In the genomic region with DNA sequence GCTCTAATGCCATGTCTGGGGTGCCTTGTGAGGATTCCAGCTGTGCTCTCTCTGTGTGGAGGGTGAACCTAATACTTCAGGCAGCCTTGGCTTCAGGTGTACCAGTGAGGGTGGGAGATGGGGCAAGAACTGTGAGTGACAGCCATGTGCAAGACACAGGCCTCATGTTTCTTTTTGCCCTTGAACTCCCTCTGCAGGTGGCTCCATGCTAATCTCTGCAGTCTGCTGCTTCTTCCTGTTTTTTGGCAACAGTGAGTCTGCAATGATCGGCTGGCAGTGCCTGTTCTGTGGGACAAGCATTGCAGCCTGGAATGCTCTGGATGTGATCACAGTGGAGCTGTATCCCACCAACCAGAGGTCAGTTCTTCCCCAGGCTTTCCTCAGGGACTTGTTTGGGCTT, we compare ENCODE assay signal across 11 cellular contexts.
DNase-seq lines count a peak whose midpoint lies in the region; ATAC-seq, FAIRE-seq and TF ChIP-seq lines count a peak whose summit lies in the region.
"Had no signal": no experiment of that assay in that cellular context is flagged by ENCODE, and none has a peak within 500 bp of the region (broad histone marks: within the 10 kb centered on the region; RNA-seq: fewer than 3 reads in every experiment).

No MANE protein-coding gene starts in this region.

- H2BK15ac ChIP-seq in mesendoderm (replicated peaks; ENCODE audit: low read depth): no peak overlapping the region

- H3K27me3 Mint-ChIP-seq in T-helper 17 cell: peaks cover 32% of the 10 kb centered on the region

- no peak overlapping the region for H3K9ac ChIP-seq in SK-N-SH
- no peak overlapping the region for H3K9ac ChIP-seq in mesendoderm (ENCODE audit: low read length)

- H2AK5ac ChIP-seq in mesendoderm (ENCODE audit: low read length): no peak overlapping the region

- H2AFZ ChIP-seq in SK-N-SH (ENCODE audit: low read depth): no peak overlapping the region

- no peak overlapping the region for H2BK120ac ChIP-seq in mesendoderm (ENCODE audit: low read depth, low read length)

- no peaks in the 10 kb centered on the region for H3F3A ChIP-seq in SK-N-SH (replicated peaks; ENCODE audit: insufficient read depth)

- no peak overlapping the region for H3K18ac ChIP-seq in mesendoderm (ENCODE audit: low read length)

- no peaks in the 10 kb centered on the region for H3K36me3 ChIP-seq in SK-N-SH (replicated peaks in 1 of 2; ENCODE audit: control insufficient read depth in 1 of 2, insufficient read depth in 2 of 2, low read length in 1 of 2)
- no peaks in the 10 kb centered on the region for H3K36me3 ChIP-seq in mesendoderm (ENCODE audit: control insufficient read depth, insufficient read depth, low read length)

- H3K4me3 ChIP-seq in SK-N-SH (ENCODE audit: low read depth in 2 of 2, low read length in 1 of 2) (no peak overlapping the region), mesendoderm (ENCODE audit: low read length) (no peak overlapping the region)

- TF ChIP-seq EP300 in SK-N-SH (IDR thresholded peaks at IDR 0.05; ENCODE audit: borderline replicate concordance in 1 of 2, low read depth in 1 of 2, low read length in 1 of 2): no peak

- H3K27ac ChIP-seq in SK-N-SH (ENCODE audit: low read depth in 2 of 2, low read length in 1 of 2) (no peak overlapping the region), mesendoderm (ENCODE audit: low read depth, low read length) (no peak overlapping the region)

- no peaks in the 10 kb centered on the region for H3K36me3 Mint-ChIP-seq in T-helper 17 cell (ENCODE audit: low read depth)

- no peak for FAIRE-seq in HTR-8/SVneo (lab: Jason Lieb, UNC)
- FAIRE-seq: GM19239 had no signal

- H3K79me2 ChIP-seq in SK-N-SH (ENCODE audit: insufficient read depth) (no peaks in the 10 kb centered on the region), mesendoderm (ENCODE audit: control insufficient read depth, insufficient read depth, low read length) (no peaks in the 10 kb centered on the region)

- peak overlapping the region; percentile 27 for H3K27ac Mint-ChIP-seq in T-helper 17 cell

- no peak overlapping the region for H2BK5ac ChIP-seq in mesendoderm (ENCODE audit: low read length)

- H3K4me3 Mint-ChIP-seq in T-helper 17 cell: no peak overlapping the region

- H3K23ac ChIP-seq in mesendoderm (ENCODE audit: low read length): no peak overlapping the region

- no peak for TF ChIP-seq RAD21 in SK-N-SH (IDR thresholded peaks at IDR 0.05; ENCODE audit: low read length)

- ATAC-seq in SK-N-SH treated with all-trans-retinoic acid at 6 μM for 48 hours (no peak), T-helper 17 cell (no peak)

- DNase-seq in SK-N-SH (peak; percentile 10), Kasumi-1 (lab: John Stamatoyannopoulos, UW) (peak; percentile 70 to 84), T-helper 17 cell (no peak), mesendoderm (peak; percentile 63), GF-D8 (lab: John Stamatoyannopoulos, UW) (no peak), GM19238 (ENCODE audit: insufficient read length, low spot score) (no peak), HTR-8/SVneo (ENCODE audit: insufficient read length, low spot score) (no peak)
- DNase-seq: cortex of kidney, midbrain had no signal

- H4K8ac ChIP-seq in mesendoderm (ENCODE audit: low read depth, low read length): no peak overlapping the region

- no peak overlapping the region for H4K5ac ChIP-seq in mesendoderm (ENCODE audit: low read length)

- WGBS in SK-N-SH (ENCODE audit: low lambda C conversion rate): 80% methylated on average over 1 of the region's 1 CpG
- no CpG with 5 or more reads among the region's 1 CpG for WGBS in mesendoderm (ENCODE audit: extremely low coverage, insufficient coverage, low lambda C conversion rate)

- CTCF ChIA-PET in SK-N-SH (lab: Yijun Ruan, JAX): interaction anchor here (1.8 kb wide), 1 partner anchor 13 kb away, joined by 6 read pairs; no protein-coding TSS in a partner anchor

- POLR2A ChIA-PET in SK-N-SH (lab: Yijun Ruan, JAX): no interaction called here

- H3K79me1 ChIP-seq in mesendoderm (ENCODE audit: low read length): no peaks in the 10 kb centered on the region

- H4K20me1 ChIP-seq in SK-N-SH (ENCODE audit: insufficient read depth): no peaks in the 10 kb centered on the region

- no peak overlapping the region for H3K4ac ChIP-seq in mesendoderm (ENCODE audit: low read depth, low read length)

- no peak for TF ChIP-seq CTCF in SK-N-SH (IDR thresholded peaks at IDR 0.05)

- no peaks in the 10 kb centered on the region for H3K9me2 ChIP-seq in SK-N-SH

- H3K4me2 ChIP-seq in SK-N-SH (no peak overlapping the region), mesendoderm (ENCODE audit: low read length) (no peak overlapping the region)

- H3K9me3 ChIP-seq in SK-N-SH (no peaks in the 10 kb centered on the region; the same call in 1 of the 2 replicates), T-helper 17 cell (ENCODE audit: control insufficient read depth, low read length, poor library complexity, severe bottlenecking) (no peaks in the 10 kb centered on the region)

- H3K4me1 ChIP-seq in SK-N-SH (ENCODE audit: control insufficient read depth in 1 of 2, insufficient read depth in 2 of 2, low read depth in 1 of 2, low read length in 1 of 2) (no peaks in the 10 kb centered on the region), mesendoderm (ENCODE audit: control insufficient read depth, low read depth, low read length) (no peaks in the 10 kb centered on the region)

- H3K27me3 ChIP-seq in SK-N-SH (ENCODE audit: insufficient read depth): no peaks in the 10 kb centered on the region
- H3K27me3 ChIP-seq in mesendoderm (ENCODE audit: insufficient read depth, low read length, poor library complexity): no peaks in the 10 kb centered on the region

- no peak overlapping the region for H3K56ac ChIP-seq in mesendoderm (ENCODE audit: low read length)

- H3K4me1 Mint-ChIP-seq in T-helper 17 cell: no peaks in the 10 kb centered on the region

TF ChIP-seq in SK-N-SH, 30 proteins besides CTCF, POLR2A, EP300 and RAD21:
- no peak for TF ChIP-seq TAF1 (IDR thresholded peaks at IDR 0.05; ENCODE audit: borderline replicate concordance, low read depth, low read length)

TF ChIP-seq in SK-N-SH treated with all-trans-retinoic acid at 6 μM for 48 hours, 23 proteins besides CTCF, POLR2A, EP300 and RAD21:
- TF ChIP-seq, protein P1, sequence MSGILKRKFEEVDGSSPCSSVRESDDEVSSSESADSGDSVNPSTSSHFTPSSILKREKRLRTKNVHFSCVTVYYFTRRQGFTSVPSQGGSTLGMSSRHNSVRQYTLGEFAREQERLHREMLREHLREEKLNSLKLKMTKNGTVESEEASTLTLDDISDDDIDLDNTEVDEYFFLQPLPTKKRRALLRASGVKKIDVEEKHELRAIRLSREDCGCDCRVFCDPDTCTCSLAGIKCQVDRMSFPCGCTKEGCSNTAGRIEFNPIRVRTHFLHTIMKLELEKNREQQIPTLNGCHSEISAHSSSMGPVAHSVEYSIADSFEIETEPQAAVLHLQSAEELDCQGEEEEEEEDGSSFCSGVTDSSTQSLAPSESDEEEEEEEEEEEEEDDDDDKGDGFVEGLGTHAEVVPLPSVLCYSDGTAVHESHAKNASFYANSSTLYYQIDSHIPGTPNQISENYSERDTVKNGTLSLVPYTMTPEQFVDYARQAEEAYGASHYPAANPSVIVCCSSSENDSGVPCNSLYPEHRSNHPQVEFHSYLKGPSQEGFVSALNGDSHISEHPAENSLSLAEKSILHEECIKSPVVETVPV (CRISPR knock-in tag; IDR thresholded peaks at IDR 0.05): no peak

Comparison
In these comparisons a context has a peak if more than half of its experiments do, and no peak if none do; other contexts are left out.
1. DNase-seq: peak in SK-N-SH (single experiment), Kasumi-1 (2 of 2) and mesendoderm (single experiment); none in T-helper 17 cell (0 of 3), GF-D8 (single experiment), GM19238 (single experiment) and HTR-8/SVneo (single experiment).